Comparison of ENCODE assay signal across 1 cellular context in the genomic region with DNA sequence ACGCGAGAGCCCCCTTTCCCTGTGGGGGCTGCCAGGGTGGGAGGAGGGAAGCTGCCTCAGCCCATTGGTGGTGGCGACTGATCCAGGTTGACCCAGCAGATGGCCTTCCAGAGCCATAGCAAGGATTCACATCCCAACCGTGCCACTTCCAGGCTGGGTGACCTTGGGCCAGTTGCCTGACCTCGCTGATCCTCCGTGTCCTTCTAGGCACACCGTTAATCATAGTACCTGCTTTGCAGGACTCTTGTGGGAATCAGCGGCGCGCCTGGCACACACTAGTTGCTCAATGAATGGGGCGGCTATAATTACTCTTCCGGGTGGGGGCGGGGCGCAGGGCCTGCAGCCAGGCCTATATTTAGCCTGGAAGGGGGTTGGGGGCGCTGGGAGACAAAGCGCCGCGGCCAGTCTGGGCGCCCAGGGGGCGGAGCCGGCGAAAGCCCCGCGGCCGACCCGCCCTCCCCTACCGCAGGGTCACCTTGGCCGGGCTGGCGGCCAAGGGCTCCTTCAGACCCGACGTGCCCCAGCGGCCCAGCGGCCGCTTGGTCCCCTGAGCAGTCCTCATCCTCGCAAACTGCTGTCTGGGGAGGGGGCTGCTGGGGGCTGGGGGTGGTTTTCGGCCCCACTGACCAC.
TF ChIP-seq lines count a peak whose summit lies in the region.

No MANE protein-coding gene starts in this region.

TF ChIP-seq in HEK293T, 16 proteins besides CTCF, POLR2A, EP300 and RAD21:
- TF ChIP-seq BHLHE40 (IDR thresholded peaks at IDR 0.05; ENCODE audit: borderline replicate concordance) (no peak), ARNT (IDR thresholded peaks at IDR 0.05) (no peak), HDGF (IDR thresholded peaks at IDR 0.05; ENCODE audit: borderline replicate concordance) (no peak), SP1 (IDR thresholded peaks at IDR 0.05) (no peak), TARDBP (IDR thresholded peaks at IDR 0.05) (no peak), NFRKB (IDR thresholded peaks at IDR 0.05) (no peak), FOXA1 (IDR thresholded peaks at IDR 0.05) (no peak), LEF1 (IDR thresholded peaks at IDR 0.05; ENCODE audit: borderline replicate concordance) (no peak), FOXM1 (IDR thresholded peaks at IDR 0.05; ENCODE audit: borderline replicate concordance) (no peak), ZNF384 (IDR thresholded peaks at IDR 0.05) (no peak), L3MBTL2 (conservative IDR thresholded peaks at IDR 0.05) (no peak), CTBP1 (IDR thresholded peaks at IDR 0.05; ENCODE audit: borderline replicate concordance) (no peak), SUZ12 (IDR thresholded peaks at IDR 0.05) (no peak), FOXK2 (IDR thresholded peaks at IDR 0.05) (no peak), ELF4 (IDR thresholded peaks at IDR 0.05) (no peak)
- TF ChIP-seq, protein P1, sequence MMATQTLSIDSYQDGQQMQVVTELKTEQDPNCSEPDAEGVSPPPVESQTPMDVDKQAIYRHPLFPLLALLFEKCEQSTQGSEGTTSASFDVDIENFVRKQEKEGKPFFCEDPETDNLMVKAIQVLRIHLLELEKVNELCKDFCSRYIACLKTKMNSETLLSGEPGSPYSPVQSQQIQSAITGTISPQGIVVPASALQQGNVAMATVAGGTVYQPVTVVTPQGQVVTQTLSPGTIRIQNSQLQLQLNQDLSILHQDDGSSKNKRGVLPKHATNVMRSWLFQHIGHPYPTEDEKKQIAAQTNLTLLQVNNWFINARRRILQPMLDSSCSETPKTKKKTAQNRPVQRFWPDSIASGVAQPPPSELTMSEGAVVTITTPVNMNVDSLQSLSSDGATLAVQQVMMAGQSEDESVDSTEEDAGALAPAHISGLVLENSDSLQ (IDR thresholded peaks at IDR 0.05): no peak
